9 cellular contexts compared by ENCODE assay signal in genomic region chr1:235908742-235909520, GRCh38. TPM values are rescaled to one million over a fixed set of nuclear protein-coding genes. Genes with fewer than 3 reads are reported as not detected.
A peak's percentile ranks its signal among the peaks of the same experiment; 100 is the strongest.
DNase-seq lines count a peak whose midpoint lies in the region; ATAC-seq and TF ChIP-seq lines count a peak whose summit lies in the region.
"Had no signal": no experiment of that assay in that cellular context is flagged by ENCODE, and none has a peak within 500 bp of the region (broad histone marks: within the 10 kb centered on the region; RNA-seq: fewer than 3 reads in every experiment).

No MANE protein-coding gene starts in this region.

- H3K79me1 ChIP-seq in mesendoderm (ENCODE audit: low read length), result no peaks in the 10 kb centered on the region

- no peak for ATAC-seq in CD4-positive, CD25-positive, alpha-beta regulatory T cell (ENCODE audit: low read depth in 2 of 2)

- TF ChIP-seq POLR2A in Peyer's patch (IDR thresholded peaks at IDR 0.05), result no peak

- H3K27ac ChIP-seq in CD4-positive, CD25-positive, alpha-beta regulatory T cell (ENCODE audit: insufficient read depth, low read length, poor library complexity, severe bottlenecking), result no peak overlapping the region
- peak overlapping the region; percentile 66 to 78 for H3K27ac ChIP-seq in coronary artery
- no peak overlapping the region for H3K27ac ChIP-seq in Peyer's patch
- H3K27ac ChIP-seq in mesendoderm (ENCODE audit: low read depth, low read length), result no peak overlapping the region

- H3K4me2 ChIP-seq in mesendoderm (ENCODE audit: low read length), result no peak overlapping the region

- no peak overlapping the region for H3K4me3 ChIP-seq in CD4-positive, CD25-positive, alpha-beta regulatory T cell (ENCODE audit: low read depth, low read length)
- H3K4me3 ChIP-seq in MG63, result no peak overlapping the region
- peak overlapping the region; percentile 13 for H3K4me3 ChIP-seq in coronary artery
- H3K4me3 ChIP-seq in Peyer's patch, result no peak overlapping the region
- no peak overlapping the region for H3K4me3 ChIP-seq in mesendoderm (ENCODE audit: low read length)

- no peaks in the 10 kb centered on the region for H3K79me2 ChIP-seq in mesendoderm (ENCODE audit: control insufficient read depth, insufficient read depth, low read length)

- no peaks in the 10 kb centered on the region for H3K36me3 ChIP-seq in CD4-positive, CD25-positive, alpha-beta regulatory T cell (ENCODE audit: control insufficient read depth, insufficient read depth, low read length)
- H3K36me3 ChIP-seq in MG63, result no peaks in the 10 kb centered on the region
- no peaks in the 10 kb centered on the region for H3K36me3 ChIP-seq in Peyer's patch
- H3K36me3 ChIP-seq in mesendoderm (ENCODE audit: control insufficient read depth, insufficient read depth, low read length), result no peaks in the 10 kb centered on the region

- no peak overlapping the region for H2BK120ac ChIP-seq in mesendoderm (ENCODE audit: low read depth, low read length)

- H2AK5ac ChIP-seq in mesendoderm (ENCODE audit: low read length), result no peak overlapping the region

- peaks cover 24% of the 10 kb centered on the region for H3K27me3 Mint-ChIP-seq in CD4-positive, CD25-positive, alpha-beta regulatory T cell

- no peak overlapping the region for H3K56ac ChIP-seq in mesendoderm (ENCODE audit: low read length)

- no peaks in the 10 kb centered on the region for H3K4me1 Mint-ChIP-seq in CD4-positive, CD25-positive, alpha-beta regulatory T cell

- no peaks in the 10 kb centered on the region for H3K9me3 ChIP-seq in CD4-positive, CD25-positive, alpha-beta regulatory T cell (ENCODE audit: control insufficient read depth in 2 of 2, low read length in 2 of 2)
- H3K9me3 ChIP-seq in MG63 (no peaks in the 10 kb centered on the region), Peyer's patch (no peaks in the 10 kb centered on the region)

- no peak overlapping the region for H2BK5ac ChIP-seq in mesendoderm (ENCODE audit: low read length)

- H3K4me1 ChIP-seq in CD4-positive, CD25-positive, alpha-beta regulatory T cell (ENCODE audit: control insufficient read depth, insufficient read depth, low read length, poor library complexity, severe bottlenecking), result no peaks in the 10 kb centered on the region
- H3K4me1 ChIP-seq in Peyer's patch (peaks cover 0 to 5% (median 0%) of the 10 kb centered on the region in 4 donors), mesendoderm (ENCODE audit: control insufficient read depth, low read depth, low read length) (no peaks in the 10 kb centered on the region)

- H3K36me3 Mint-ChIP-seq in CD4-positive, CD25-positive, alpha-beta regulatory T cell, result no peaks in the 10 kb centered on the region
- H3K36me3 Mint-ChIP-seq: mesothelial cell of epicardium had no signal

- H3K9me3 Mint-ChIP-seq in CD4-positive, CD25-positive, alpha-beta regulatory T cell, result no peaks in the 10 kb centered on the region
- H3K9me3 Mint-ChIP-seq: mesothelial cell of epicardium had no signal

- no peak overlapping the region for H3K9ac ChIP-seq in mesendoderm (ENCODE audit: low read length)

- H3K18ac ChIP-seq in mesendoderm (ENCODE audit: low read length), result no peak overlapping the region

- H4K5ac ChIP-seq in mesendoderm (ENCODE audit: low read length), result no peak overlapping the region

- TF ChIP-seq CTCF in coronary artery (IDR thresholded peaks at IDR 0.05) (no peak), Peyer's patch (IDR thresholded peaks at IDR 0.05) (no peak)

- H3K27me3 ChIP-seq in CD4-positive, CD25-positive, alpha-beta regulatory T cell (ENCODE audit: control insufficient read depth, insufficient read depth, low read length), result no peaks in the 10 kb centered on the region
- no peaks in the 10 kb centered on the region for H3K27me3 ChIP-seq in MG63
- no peaks in the 10 kb centered on the region for H3K27me3 ChIP-seq in Peyer's patch
- H3K27me3 ChIP-seq in mesendoderm (ENCODE audit: insufficient read depth, low read length, poor library complexity), result no peaks in the 10 kb centered on the region

- H4K8ac ChIP-seq in mesendoderm (ENCODE audit: low read depth, low read length), result no peak overlapping the region

- H3K4me3 Mint-ChIP-seq in CD4-positive, CD25-positive, alpha-beta regulatory T cell, result no peak overlapping the region
- H3K4me3 Mint-ChIP-seq: mesothelial cell of epicardium had no signal

- whole genome bisulfite sequencing in mesendoderm (ENCODE audit: extremely low coverage, insufficient coverage, low lambda C conversion rate), result no CpG with 5 or more reads among the region's 8 CpGs

- no peak overlapping the region for H3K23ac ChIP-seq in mesendoderm (ENCODE audit: low read length)

- peak overlapping the region; percentile 3 to 47 (median 9) for H3K27ac Mint-ChIP-seq in CD4-positive, CD25-positive, alpha-beta regulatory T cell
- H3K27ac Mint-ChIP-seq: mesothelial cell of epicardium had no signal

- H3K4ac ChIP-seq in mesendoderm (ENCODE audit: low read depth, low read length), result no peak overlapping the region

- H2BK15ac ChIP-seq in mesendoderm (replicated peaks; ENCODE audit: low read depth), result no peak overlapping the region

- no peak for DNase-seq in CD4-positive, CD25-positive, alpha-beta regulatory T cell
- DNase-seq in MG63 (peak; percentile 91), coronary artery (ENCODE audit: low spot score) (peak; percentile 86), occipital lobe (lab: John Stamatoyannopoulos, UW) (peak; percentile 39), T-helper 2 cell (no peak), Peyer's patch (no peak), mesendoderm (no peak), NCI-H1105 treated with DMSO at 0.1 percent for 48 hours (lab: John Stamatoyannopoulos, UW) (no peak)

RNA-seq across cellular contexts. Expression of gene LYST, which starts 42.2 kb away (rescaled TPM):
- 32.5 TPM for total RNA-seq in CD4-positive, CD25-positive, alpha-beta regulatory T cell
- polyA plus RNA-seq in CD4-positive, CD25-positive, alpha-beta regulatory T cell, result 10 to 100 TPM in 1 of 4 donors, 1 to 10 TPM in 3; 8.1 to 10.3 (median 9.2) TPM
- 7.0 and 7.8 TPM in 2 replicates for total RNA-seq in MG63 (2014; rRNA removed; shearing (Covaris generic); ENCODE audit: low replicate concordance)
- total RNA-seq in occipital lobe (69.7 TPM), Peyer's patch (10 to 100 TPM; 27.8 to 68.5 (median 35.5) TPM)
- 0.17 TPM for polyA plus RNA-seq in mesendoderm (2013, experiment 1 of 2)
- polyA plus RNA-seq in mesendoderm (2013, experiment 2 of 2), result 0.20 TPM

Comparison
In these comparisons a context has a peak if more than half of its experiments do, and no peak if none do; other contexts are left out.
1. DNase-seq: peak in MG63 (single experiment), coronary artery (single experiment) and occipital lobe (single experiment); none in CD4-positive, CD25-positive, alpha-beta regulatory T cell (0 of 3), T-helper 2 cell (0 of 5), Peyer's patch (0 of 3), mesendoderm (single experiment) and NCI-H1105 treated with DMSO at 0.1 percent for 48 hours (single experiment).
2. H3K27ac ChIP-seq: peak in coronary artery (2 of 2); none in CD4-positive, CD25-positive, alpha-beta regulatory T cell (single experiment), Peyer's patch (0 of 4) and mesendoderm (single experiment).